In genomic region chr2:98530114-98530513, GRCh38 we compare ENCODE assay signal across 17 cellular contexts.
"Had no signal": no experiment of that assay in that cellular context is flagged by ENCODE, and none has a peak within 500 bp of the region (broad histone marks: within the 10 kb centered on the region; RNA-seq: fewer than 3 reads in every experiment).

No MANE protein-coding gene starts in this region.

- H3K36me3 ChIP-seq: brain microvascular endothelial cell, vagina had no signal

- H3K27me3 ChIP-seq: brain microvascular endothelial cell, heart right ventricle, neutrophil, stomach, vagina had no signal

- H3K4me3 Mint-ChIP-seq: activated naive CD4-positive, alpha-beta T cell treated with anti-CD3 and anti-CD28 coated beads for 36 hours had no signal

- H3K4me1 ChIP-seq: heart right ventricle, parathyroid adenoma, stomach, vagina had no signal

- H2AFZ ChIP-seq: parathyroid adenoma had no signal

- H3K9me3 Mint-ChIP-seq: activated naive CD4-positive, alpha-beta T cell treated with anti-CD3 and anti-CD28 coated beads for 36 hours had no signal

- H3K27ac ChIP-seq: brain microvascular endothelial cell, coronary artery, heart right ventricle, neutrophil, parathyroid adenoma, stomach, vagina had no signal

- ATAC-seq: heart right ventricle, left ventricle myocardium superior, sciatic nerve had no signal

- H3K4me2 ChIP-seq: smooth muscle cell had no signal

- H3K27ac Mint-ChIP-seq: activated naive CD4-positive, alpha-beta T cell treated with anti-CD3 and anti-CD28 coated beads for 36 hours had no signal

- DNase-seq: activated CD4-positive, alpha-beta T cell treated with anti-CD3 and anti-CD28 coated beads, Interleukin-2, amount 50 U/mL, for 48 hours; activated naive CD4-positive, alpha-beta T cell treated with anti-CD3 and anti-CD28 coated beads for 36 hours; aorta; brain microvascular endothelial cell; central memory CD4-positive, alpha-beta T cell; heart right ventricle; kidney glomerular epithelial cell; left ventricle myocardium superior; stimulated activated CD4-positive, alpha-beta T cell treated with anti-CD3 and anti-CD28 coated beads, Interleukin-4, amount 100 ng/mL, for 1 hour; stomach; trophoblast cell had no signal

- H3K79me2 ChIP-seq: parathyroid adenoma had no signal

- H3K9ac ChIP-seq: parathyroid adenoma had no signal

- H3K9me3 ChIP-seq: neutrophil, stomach, vagina had no signal

- H3K4me3 ChIP-seq: coronary artery, heart right ventricle, smooth muscle cell, stomach, vagina had no signal
